ENCODE assay signal across 20 cellular contexts in genomic region chr17:48624118-48624517, GRCh38. TPM values are rescaled to one million over a fixed set of nuclear protein-coding genes. Genes with fewer than 3 reads are reported as not detected.
A peak's percentile ranks its signal among the peaks of the same experiment; 100 is the strongest.
DNase-seq lines count a peak whose midpoint lies in the region; ATAC-seq and TF ChIP-seq lines count a peak whose summit lies in the region.
"Had no signal": no experiment of that assay in that cellular context is flagged by ENCODE, and none has a peak within 500 bp of the region (broad histone marks: within the 10 kb centered on the region; RNA-seq: fewer than 3 reads in every experiment).

No MANE protein-coding gene starts in this region.

- H3K9ac ChIP-seq in mesendoderm (ENCODE audit: low read length) = no peak overlapping the region

- CTCF ChIA-PET in A673 (lab: Charles Lee) = interaction anchor here (1.0 to 2.6 kb wide), 2 partner anchors 11 to 12 kb away, joined by 3 to 7 read pairs; no protein-coding TSS in a partner anchor
- CTCF ChIA-PET in Calu3 (lab: Charles Lee) = interaction anchor here (0.9 to 1.0 kb wide), 3 partner anchors 47 to 363 kb away, joined by 3 to 4 read pairs (median 3); no protein-coding TSS in a partner anchor
- CTCF ChIA-PET in HEK293T (lab: Yijun Ruan, JAX) = interaction anchor here (0.5 to 2.1 kb wide), 2 partner anchors 12 to 316 kb away, joined by 4 to 6 read pairs; no protein-coding TSS in a partner anchor

- H2BK120ac ChIP-seq in mesendoderm (ENCODE audit: low read depth, low read length) = no peak overlapping the region

- no peaks in the 10 kb centered on the region for H3K79me2 ChIP-seq in mesendoderm (ENCODE audit: control insufficient read depth, insufficient read depth, low read length)

- BruUV-seq in A673 (replicated peaks; lab: Mats Ljungman, UMichigan) = no TSS peak
- BruUV-seq in Calu3 (replicated peaks; lab: Mats Ljungman, UMichigan) = no TSS peak

- no peak overlapping the region for H2BK15ac ChIP-seq in mesendoderm (replicated peaks; ENCODE audit: low read depth)

- H3K27ac Mint-ChIP-seq in Calu3 (ENCODE audit: unreplicated experiment) (peak overlapping the region; percentile 76), naive B cell (no peak overlapping the region)
- H3K27ac Mint-ChIP-seq: T-cell had no signal

- POLR2A ChIA-PET in A673 (lab: Charles Lee; ENCODE audit: low non-redundant PET) = interaction anchor here (0.6 kb wide), 2 partner anchors 268 to 426 kb away, joined by 3 to 13 read pairs; no protein-coding TSS in a partner anchor
- POLR2A ChIA-PET in HEK293T (lab: Yijun Ruan, JAX) = interaction anchor here (1.2 to 1.9 kb wide), 3 partner anchors 8 to 15 kb away, joined by 7 to 9 read pairs (median 7); partner anchors contain the start of gene HOXB8

- intact Hi-C loops in A673 (cut with micrococcal nuclease; ENCODE audit: unreplicated experiment) = no loop called here
- intact Hi-C loops in Calu3 (cut with micrococcal nuclease; ENCODE audit: unreplicated experiment) = no loop called here
- intact Hi-C loops in left ventricle myocardium superior (cut with micrococcal nuclease) = no loop called here

- peak overlapping the region; percentile 88 for H3K4me3 Mint-ChIP-seq in Calu3 (ENCODE audit: low read depth, unreplicated experiment)
- H3K4me3 Mint-ChIP-seq in naive B cell = peak overlapping the region in 6 of 8 donors; percentile 15 to 86 (median 52)

- no peak overlapping the region for H3K27ac ChIP-seq in A673 (ENCODE audit: low read depth, low read length, poor library complexity, severe bottlenecking)
- H3K27ac ChIP-seq in mesendoderm (ENCODE audit: low read depth, low read length) = no peak overlapping the region
- H3K27ac ChIP-seq: esophagus muscularis mucosa, left lung, ovary had no signal

- H3K56ac ChIP-seq in mesendoderm (ENCODE audit: low read length) = no peak overlapping the region

- no peaks in the 10 kb centered on the region for H3K27me3 ChIP-seq in A673 (replicated peaks; ENCODE audit: insufficient read depth, low read depth, low read length, poor library complexity)
- peaks cover 83% of the 10 kb centered on the region for H3K27me3 ChIP-seq in mesendoderm (ENCODE audit: insufficient read depth, low read length, poor library complexity)

- H3K4me2 ChIP-seq in mesendoderm (ENCODE audit: low read length) = no peak overlapping the region

- WGBS in mesendoderm (ENCODE audit: extremely low coverage, insufficient coverage, low lambda C conversion rate) = no CpG with 5 or more reads among the region's 5 CpGs

- H4K8ac ChIP-seq in mesendoderm (ENCODE audit: low read depth, low read length) = no peak overlapping the region

- peaks cover 58% of the 10 kb centered on the region for H3K4me1 Mint-ChIP-seq in Calu3 (ENCODE audit: low read depth, unreplicated experiment)
- peaks cover 15 to 19% (median 18%) of the 10 kb centered on the region in 3 donors for H3K4me1 Mint-ChIP-seq in naive B cell

- no peak overlapping the region for H2AK5ac ChIP-seq in mesendoderm (ENCODE audit: low read length)

- no peak overlapping the region for H3K23ac ChIP-seq in mesendoderm (ENCODE audit: low read length)

- no peak overlapping the region for H4K5ac ChIP-seq in mesendoderm (ENCODE audit: low read length)

- H3K27me3 Mint-ChIP-seq in Calu3 (ENCODE audit: unreplicated experiment) (peaks cover 72% of the 10 kb centered on the region), naive B cell (peaks cover 79 to 94% (median 93%) of the 10 kb centered on the region in 3 donors)

- H3K18ac ChIP-seq in mesendoderm (ENCODE audit: low read length) = no peak overlapping the region

- DNase-seq in A673 (ENCODE audit: low spot score) = no peak
- no peak for DNase-seq in Calu3
- no peak for DNase-seq in astrocyte of the spinal cord (ENCODE audit: low read depth, low spot score)
- no peak for DNase-seq in naive B cell
- no peak for DNase-seq in HEK293T (ENCODE audit: extremely low spot score)
- DNase-seq in left ventricle myocardium superior = no peak
- DNase-seq in mesendoderm = no peak
- DNase-seq: amniotic stem cell; central memory CD4-positive, alpha-beta T cell; effector CD4-positive, alpha-beta T cell; Kasumi-1; left lung; NCI-H1105; NCI-H526; ovary; SHP77; stimulated activated CD4-positive, alpha-beta T cell treated with anti-CD3 and anti-CD28 coated beads, Interleukin-15, amount 100 ng/mL, for 24 hours; T-cell had no signal

- H2BK5ac ChIP-seq in mesendoderm (ENCODE audit: low read length) = no peak overlapping the region

- no peak overlapping the region for H3K4ac ChIP-seq in mesendoderm (ENCODE audit: low read depth, low read length)

- H3K79me1 ChIP-seq in mesendoderm (ENCODE audit: low read length) = no peaks in the 10 kb centered on the region

- no peaks in the 10 kb centered on the region for H3K36me3 ChIP-seq in A673 (ENCODE audit: insufficient read depth, low read length, poor library complexity, severe bottlenecking)
- no peaks in the 10 kb centered on the region for H3K36me3 ChIP-seq in mesendoderm (ENCODE audit: control insufficient read depth, insufficient read depth, low read length)
- H3K36me3 ChIP-seq: esophagus muscularis mucosa, left lung, ovary had no signal

- H3K4me1 ChIP-seq in A673 (ENCODE audit: insufficient read depth, low read length, poor library complexity, severe bottlenecking) = peaks cover 23% of the 10 kb centered on the region
- H3K4me1 ChIP-seq in mesendoderm (ENCODE audit: control insufficient read depth, low read depth, low read length) = no peaks in the 10 kb centered on the region

- in situ Hi-C loops in astrocyte of the spinal cord (cut with HindIII; ENCODE audit: low sequenced_read_pairs) = no loop called here

- H3K36me3 Mint-ChIP-seq in Calu3 (ENCODE audit: insufficient read depth, unreplicated experiment) (peaks cover 86% of the 10 kb centered on the region), naive B cell (no peaks in the 10 kb centered on the region)
- H3K36me3 Mint-ChIP-seq: T-cell had no signal

- peak overlapping the region; percentile 60 for H3K4me3 ChIP-seq in A673 (ENCODE audit: low read depth, low read length, poor library complexity, severe bottlenecking)
- H3K4me3 ChIP-seq in astrocyte of the spinal cord (ENCODE audit: low read depth, low read length) = peak overlapping the region; percentile 74
- no peak overlapping the region for H3K4me3 ChIP-seq in mesendoderm (ENCODE audit: low read length)
- H3K4me3 ChIP-seq: left lung had no signal

- ATAC-seq in naive B cell (ENCODE audit: low read depth in 2 of 2) (no peak), left ventricle myocardium superior (no peak), GM18519 (IDR thresholded peaks at IDR 0.05; ENCODE audit: low FRiP score, unreplicated experiment) (no peak)
- ATAC-seq: left lung had no signal

- TF ChIP-seq CTCF in A673 (conservative IDR thresholded peaks at IDR 0.05; ENCODE audit: low read depth, low read length) = no peak
- no peak for TF ChIP-seq CTCF in Calu3 (IDR thresholded peaks at IDR 0.05; ENCODE audit: unreplicated experiment)
- no peak for TF ChIP-seq CTCF in astrocyte of the spinal cord (IDR thresholded peaks at IDR 0.05; ENCODE audit: low read depth, low read length)

- H3K9me3 Mint-ChIP-seq in Calu3 (ENCODE audit: low read depth, unreplicated experiment) (no peaks in the 10 kb centered on the region), naive B cell (no peaks in the 10 kb centered on the region)
- H3K9me3 Mint-ChIP-seq: T-cell had no signal

- no peaks in the 10 kb centered on the region for H3K9me3 ChIP-seq in A673 (ENCODE audit: low read depth, low read length, poor library complexity, severe bottlenecking)
- H3K9me3 ChIP-seq: esophagus muscularis mucosa, left lung, ovary had no signal

TF ChIP-seq in HEK293T, 16 proteins besides CTCF, POLR2A, EP300 and RAD21:
- TF ChIP-seq FOXK2 (IDR thresholded peaks at IDR 0.05) (no peak), BHLHE40 (IDR thresholded peaks at IDR 0.05; ENCODE audit: borderline replicate concordance) (no peak), HDGF (IDR thresholded peaks at IDR 0.05; ENCODE audit: borderline replicate concordance) (no peak), L3MBTL2 (conservative IDR thresholded peaks at IDR 0.05) (no peak), CTBP1 (IDR thresholded peaks at IDR 0.05; ENCODE audit: borderline replicate concordance) (no peak), ZNF384 (IDR thresholded peaks at IDR 0.05) (no peak), FOXA1 (IDR thresholded peaks at IDR 0.05) (no peak), ELF4 (IDR thresholded peaks at IDR 0.05) (no peak), FOXM1 (IDR thresholded peaks at IDR 0.05; ENCODE audit: borderline replicate concordance) (no peak), LEF1 (IDR thresholded peaks at IDR 0.05; ENCODE audit: borderline replicate concordance) (no peak), ARNT (IDR thresholded peaks at IDR 0.05) (no peak)

RNA-seq across cellular contexts. Expression of gene HOXB9, which starts 2.0 kb away (rescaled TPM):
- 8.2 and 14.6 TPM in 2 replicates for total RNA-seq in A673 (2021)
- total RNA-seq in Calu3 (2022) = 26.0 and 27.8 TPM in 2 replicates
- not detected for polyA plus RNA-seq in naive B cell (ENCODE audit: low read depth in 6 of 6)
- total RNA-seq in left ventricle myocardium superior = not detected
- 0.17 TPM for polyA plus RNA-seq in mesendoderm (2013, experiment 1 of 2)
- polyA plus RNA-seq in mesendoderm (2013, experiment 2 of 2) = 0.10 TPM
- total RNA-seq: esophagus muscularis mucosa, left lung had no signal

RNA-seq across cellular contexts. Expression of gene HOXB8, which starts 9.0 kb away (rescaled TPM):
- total RNA-seq in A673 (2021) = 13.1 and 16.3 TPM in 2 replicates
- total RNA-seq in Calu3 (2022) = 28.2 and 30.9 TPM in 2 replicates
- not detected for polyA plus RNA-seq in naive B cell (ENCODE audit: low read depth in 6 of 6)
- not detected for total RNA-seq in left ventricle myocardium superior
- not detected for polyA plus RNA-seq in mesendoderm (2013, experiment 1 of 2)
- not detected for polyA plus RNA-seq in mesendoderm (2013, experiment 2 of 2)
- total RNA-seq: esophagus muscularis mucosa, T-cell had no signal

RNA-seq across cellular contexts. Expression of gene HOXB7, which starts 13.3 kb away (rescaled TPM):
- total RNA-seq in A673 (2021) (32.2 and 37.9 TPM in 2 replicates), Calu3 (2022) (30.2 and 31.3 TPM in 2 replicates), left ventricle myocardium superior (0.30 TPM)
- under 1 TPM in 2 of 6 donors, not detected in 4; 0.24 to 0.58 TPM for polyA plus RNA-seq in naive B cell (ENCODE audit: low read depth in 6 of 6)
- not detected for polyA plus RNA-seq in mesendoderm (2013, experiment 1 of 2)
- 0.04 TPM for polyA plus RNA-seq in mesendoderm (2013, experiment 2 of 2)

RNA-seq across cellular contexts. Expression of gene HOXB6, which starts 19.3 kb away (rescaled TPM):
- total RNA-seq in A673 (2021) = 19.8 and 27.6 TPM in 2 replicates
- total RNA-seq in Calu3 (2022) = 140 and 144 TPM in 2 replicates
- polyA plus RNA-seq in naive B cell (ENCODE audit: low read depth in 6 of 6) = not detected
- 0.20 TPM for total RNA-seq in left ventricle myocardium superior
- not detected for polyA plus RNA-seq in mesendoderm (2013, experiment 1 of 2)
- polyA plus RNA-seq in mesendoderm (2013, experiment 2 of 2) = not detected

RNA-seq across cellular contexts. Expression of gene HOXB5, which starts 30.5 kb away (rescaled TPM):
- total RNA-seq in A673 (2021) (5.9 and 6.4 TPM in 2 replicates), Calu3 (2022) (47.2 and 48.5 TPM in 2 replicates), left ventricle myocardium superior (not detected)
- not detected for polyA plus RNA-seq in naive B cell (ENCODE audit: low read depth in 6 of 6)
- not detected for polyA plus RNA-seq in mesendoderm (2013, experiment 1 of 2)
- polyA plus RNA-seq in mesendoderm (2013, experiment 2 of 2) = not detected
- total RNA-seq: T-cell had no signal

Comparison
In these comparisons a context has a peak if more than half of its experiments do, and no peak if none do; other contexts are left out.
1. RNA of gene HOXB8, which starts 9.0 kb away (total RNA-seq): 28.2 to 30.9 TPM in Calu3 and 13.1 to 16.3 TPM in A673; not detected in left ventricle myocardium superior (single experiment); every median in the first group is over 10 times any median in the second.
2. RNA of gene HOXB7, which starts 13.3 kb away (total RNA-seq): 32.2 to 37.9 TPM in A673 and 30.2 to 31.3 TPM in Calu3; 0.30 TPM in left ventricle myocardium superior (single experiment); every median in the first group is over 10 times any median in the second.